In the genomic region with DNA sequence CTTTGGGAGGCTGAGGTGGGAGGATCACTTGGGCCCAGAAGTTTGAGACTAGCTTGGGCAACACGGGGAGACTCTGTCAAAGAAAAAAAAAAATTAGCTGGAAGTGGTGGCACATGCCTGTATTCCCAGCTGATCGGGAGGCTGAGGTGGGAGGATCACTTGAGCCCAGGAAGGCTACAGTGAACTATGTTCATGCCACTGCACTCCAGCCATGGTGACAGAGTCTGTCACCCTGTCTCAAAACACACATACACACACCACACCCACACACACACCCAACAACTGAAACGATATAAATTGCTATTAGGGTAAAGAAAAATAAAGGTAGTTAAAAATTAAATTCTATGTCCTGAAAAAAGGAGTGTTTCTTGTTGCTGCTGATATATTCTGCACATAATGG, we compare ENCODE assay signal across 33 cellular contexts. TPM values are rescaled to one million over a fixed set of nuclear protein-coding genes. Genes with fewer than 3 reads are reported as not detected.
DNase-seq lines count a peak whose midpoint lies in the region; ATAC-seq, FAIRE-seq and TF ChIP-seq lines count a peak whose summit lies in the region.
"Had no signal": no experiment of that assay in that cellular context is flagged by ENCODE, and none has a peak within 500 bp of the region (broad histone marks: within the 10 kb centered on the region; RNA-seq: fewer than 3 reads in every experiment).

No MANE protein-coding gene starts in this region.

- no peaks in the 10 kb centered on the region; a peak in 1 of 4 replicates for H3K36me3 ChIP-seq in GM12878 (ENCODE audit: control insufficient read depth in 2 of 2, insufficient read depth in 2 of 2, low read length in 1 of 2)
- peaks cover 5% of the 10 kb centered on the region for H3K36me3 ChIP-seq in neutrophil
- H3K36me3 ChIP-seq: ascending aorta, neural progenitor cell, vagina had no signal

- H3K27me3 Mint-ChIP-seq in activated CD4-positive, alpha-beta T cell treated with anti-CD3 and anti-CD28 coated beads for 36 hours: no peaks in the 10 kb centered on the region
- H3K27me3 Mint-ChIP-seq: activated naive CD4-positive, alpha-beta T cell treated with anti-CD3 and anti-CD28 coated beads, Interleukin-2, amount 50 U/mL, for 24 hours; IgD-negative memory B cell had no signal

- 64% methylated on average over 3 of the region's 3 CpGs for WGBS in GM12878 (ENCODE audit: insufficient coverage, insufficient replicate concordance, low lambda C conversion rate, missing lambda C conversion rate)

- peak overlapping the region; percentile 19 for H3K27ac Mint-ChIP-seq in activated CD4-positive, alpha-beta T cell treated with anti-CD3 and anti-CD28 coated beads for 36 hours
- H3K27ac Mint-ChIP-seq: endodermal cell, neural progenitor cell had no signal

- H3K27ac ChIP-seq in HL-60 (replicated peaks): peak overlapping the region; percentile 57
- H3K27ac ChIP-seq in GM12878 (ENCODE audit: control insufficient read depth, insufficient read depth): no peak overlapping the region
- peak overlapping the region; percentile 85 for H3K27ac ChIP-seq in neutrophil
- H3K27ac ChIP-seq: 22Rv1, foreskin keratinocyte, neural progenitor cell, testis, vagina had no signal

- H3K36me3 Mint-ChIP-seq in activated CD4-positive, alpha-beta T cell treated with anti-CD3 and anti-CD28 coated beads for 36 hours (ENCODE audit: low read depth): no peaks in the 10 kb centered on the region
- H3K36me3 Mint-ChIP-seq: activated naive CD4-positive, alpha-beta T cell treated with anti-CD3 and anti-CD28 coated beads, Interleukin-2, amount 50 U/mL, for 24 hours had no signal

- in situ Hi-C loops in GM12878 (cut with MboI): loop anchor here (10.0 kb wide), 1 partner anchor 242 kb away; no protein-coding TSS in a partner anchor

- H3K4me1 Mint-ChIP-seq in activated CD4-positive, alpha-beta T cell treated with anti-CD3 and anti-CD28 coated beads for 36 hours: peaks cover 60% of the 10 kb centered on the region

- FAIRE-seq in GM12878 (lab: Jason Lieb, UNC): no peak
- FAIRE-seq: GM12892, RCC 7860 had no signal

- CTCF ChIA-PET in activated CD4-positive, alpha-beta T cell treated with anti-CD3 and anti-CD28 coated beads for 36 hours (lab: Charles Lee): interaction anchor here (1.4 kb wide), 1 partner anchor 54 kb away, joined by 3 read pairs; no protein-coding TSS in a partner anchor
- CTCF ChIA-PET in GM12878 (lab: Yijun Ruan, JAX): interaction anchor here (1.6 kb wide), 1 partner anchor 40 kb away, joined by 5 read pairs; no protein-coding TSS in a partner anchor

- TSS peak; percentile 2 for BruUV-seq in GM12878 (replicated peaks; lab: Mats Ljungman, UMichigan)

- H3K4me1 ChIP-seq in GM12878 (ENCODE audit: control insufficient read depth, insufficient read depth, low read length): peaks cover 8% of the 10 kb centered on the region; the same call in 1 of the 2 replicates
- H3K4me1 ChIP-seq in neutrophil (ENCODE audit: control insufficient read depth in 1 of 2, insufficient read depth in 1 of 2, low read depth in 1 of 2, low read length in 1 of 2): peaks cover 74 to 88% of the 10 kb centered on the region in 2 experiments
- H3K4me1 ChIP-seq: testis had no signal

- no peaks in the 10 kb centered on the region for H3K9me3 Mint-ChIP-seq in activated CD4-positive, alpha-beta T cell treated with anti-CD3 and anti-CD28 coated beads for 36 hours (ENCODE audit: low read depth)
- H3K9me3 Mint-ChIP-seq: activated naive CD4-positive, alpha-beta T cell treated with anti-CD3 and anti-CD28 coated beads, Interleukin-2, amount 50 U/mL, for 24 hours; CD14-positive monocyte; endodermal cell; IgD-negative memory B cell had no signal

- no peak overlapping the region for H3K4me2 ChIP-seq in GM12878 (ENCODE audit: control insufficient read depth, insufficient read depth)
- H3K4me2 ChIP-seq: neural progenitor cell had no signal

- H4K20me1 ChIP-seq in GM12878 (ENCODE audit: control insufficient read depth, insufficient read depth): no peaks in the 10 kb centered on the region

- POLR2A ChIA-PET in activated CD4-positive, alpha-beta T cell treated with anti-CD3 and anti-CD28 coated beads for 36 hours (lab: Charles Lee): no interaction called here
- POLR2A ChIA-PET in GM12878 (lab: Charles Lee): no interaction called here

- TF ChIP-seq EP300 in GM12878 (IDR thresholded peaks at IDR 0.05; ENCODE audit: borderline replicate concordance in 1 of 2, control insufficient read depth in 1 of 2, low read depth in 2 of 2, low read length in 2 of 2): no peak

- H3K79me2 ChIP-seq in GM12878 (ENCODE audit: control insufficient read depth, insufficient read depth, low read length): peaks cover 97% of the 10 kb centered on the region

- no peak for TF ChIP-seq POLR2A in GM12878 (IDR thresholded peaks at IDR 0.05; ENCODE audit: low read depth, low read length)

- ATAC-seq in activated CD4-positive, alpha-beta T cell treated with anti-CD3 and anti-CD28 coated beads for 36 hours: no peak
- ATAC-seq in GM12878: no peak
- ATAC-seq: esophagus mucosa; foreskin keratinocyte; HCT116; sciatic nerve; stimulated activated naive CD8-positive, alpha-beta T cell treated with anti-CD3 and anti-CD28 coated beads, Interleukin-15, Interleukin-2, amounts not matched to agents 100 U/mL and 50 U/mL, for 24 hours had no signal

- H3K9me3 ChIP-seq in GM12878 (replicated peaks; ENCODE audit: control insufficient read depth, insufficient read depth, low read length): no peaks in the 10 kb centered on the region; the same call in 2 of the 3 replicates
- H3K9me3 ChIP-seq in neutrophil: no peaks in the 10 kb centered on the region
- H3K9me3 ChIP-seq: ascending aorta, testis, vagina had no signal

- intact Hi-C loops in activated CD4-positive, alpha-beta T cell treated with anti-CD3 and anti-CD28 coated beads for 36 hours (cut with DNase I, micrococcal nuclease): loop anchor here in 1 of 2 experiments (2.0 kb wide), 1 partner anchor 40 kb away; no protein-coding TSS in a partner anchor
- intact Hi-C loops in GM12878 (cut with micrococcal nuclease; ENCODE audit: unreplicated experiment): no loop called here

- no peak for TF ChIP-seq CTCF in HL-60 (IDR thresholded peaks at IDR 0.05; ENCODE audit: insufficient read depth, low read length)
- TF ChIP-seq CTCF in GM12878 (IDR thresholded peaks at IDR 0.05 in 2 of 3, conservative IDR thresholded peaks at IDR 0.05 in 1 of 3; ENCODE audit: control insufficient read depth in 2 of 3, extremely low read depth in 1 of 3, insufficient read depth in 1 of 3, low read depth in 3 of 3, low read length in 3 of 3): no peak
- TF ChIP-seq CTCF in neutrophil (IDR thresholded peaks at IDR 0.05): no peak

- H3K4me3 Mint-ChIP-seq in activated CD4-positive, alpha-beta T cell treated with anti-CD3 and anti-CD28 coated beads for 36 hours: no peak overlapping the region
- H3K4me3 Mint-ChIP-seq: CD14-positive monocyte, endodermal cell, neural progenitor cell had no signal

- H2AFZ ChIP-seq in GM12878 (ENCODE audit: control insufficient read depth, low read depth, low read length): no peak overlapping the region
- H2AFZ ChIP-seq: neural progenitor cell had no signal

- no peaks in the 10 kb centered on the region for H3K27me3 ChIP-seq in HL-60 (ENCODE audit: insufficient read depth, poor library complexity, severe bottlenecking)
- H3K27me3 ChIP-seq in GM12878 (replicated peaks in 1 of 2; ENCODE audit: control insufficient read depth in 2 of 2, insufficient read depth in 2 of 2, low read length in 1 of 2): no peaks in the 10 kb centered on the region
- H3K27me3 ChIP-seq in neutrophil: no peaks in the 10 kb centered on the region
- H3K27me3 ChIP-seq: ascending aorta, foreskin keratinocyte, neural progenitor cell, testis, vagina had no signal

- no peak for DNase-seq in activated CD4-positive, alpha-beta T cell treated with anti-CD3 and anti-CD28 coated beads for 36 hours
- DNase-seq in activated CD4-positive, alpha-beta T cell treated with anti-CD3 and anti-CD28 coated beads for 48 hours: no peak
- DNase-seq in HL-60 (ENCODE audit: low read depth in 1 of 2, low spot score in 1 of 2) (no peak), GM12878 (ENCODE audit: low read depth, low spot score) (no peak), A172 (ENCODE audit: low spot score) (no peak), NCI-H2171 treated with DMSO at 0.1 percent for 48 hours (lab: John Stamatoyannopoulos, UW) (no peak)
- DNase-seq in stimulated activated CD4-positive, alpha-beta T cell treated with anti-CD3 and anti-CD28 coated beads, Interleukin-1b, Interleukin-23, amount 100 ng/mL, for 48 hours: no peak
- DNase-seq: endodermal cell; foreskin keratinocyte; NCI-H1105; NCI-H2029; NCI-H2227 treated with DMSO at 0.1 percent for 48 hours; NCI-H69; posterior cingulate gyrus; SIG-M5; stimulated activated CD4-positive, alpha-beta T cell treated with anti-CD3 and anti-CD28 coated beads, Interleukin-15, amount 100 ng/mL, for 24 hours; stimulated activated naive CD8-positive, alpha-beta T cell treated with anti-CD3 and anti-CD28 coated beads, Interleukin-15, Interleukin-2, amounts not matched to agents 100 U/mL and 50 U/mL, for 24 hours; SW 1271; testis had no signal

- H3K4me3 ChIP-seq in HL-60 (replicated peaks; ENCODE audit: insufficient read depth, low read length) (no peak overlapping the region), GM12878 (no peak overlapping the region), neutrophil (ENCODE audit: low read depth in 1 of 2, low read length in 1 of 2) (no peak overlapping the region)
- H3K4me3 ChIP-seq: lung, neural progenitor cell, testis, vagina had no signal

- no peak overlapping the region for H3K9ac ChIP-seq in GM12878 (ENCODE audit: control insufficient read depth, insufficient read depth, low read length)
- H3K9ac ChIP-seq: neural progenitor cell had no signal

- no peak for TF ChIP-seq RAD21 in GM12878 (IDR thresholded peaks at IDR 0.05; ENCODE audit: insufficient read depth, low read depth, low read length)

- RAD21 ChIA-PET in GM12878 (lab: Charles Lee; ENCODE audit: unreplicated experiment): interaction anchor here (0.7 kb wide), 1 partner anchor 98 kb away, joined by 3 read pairs; no protein-coding TSS in a partner anchor

- SMC1A ChIA-PET in GM12878 (lab: Charles Lee; ENCODE audit: uncharacterized antibody, unreplicated experiment): interaction anchor here (0.5 to 2.4 kb wide), 4 partner anchors 11 to 154 kb away, joined by 3 to 6 read pairs (median 4); no protein-coding TSS in a partner anchor

RNA-seq across cellular contexts. Expression of a gene that starts 7.9 kb away (rescaled TPM):
- 100 to 1,000 TPM in 1 of 2 experiments, 10 to 100 TPM in 1; 72.2 to 134 TPM for total RNA-seq in activated CD4-positive, alpha-beta T cell treated with anti-CD3 and anti-CD28 coated beads for 36 hours
- 237 and 251 TPM in 2 replicates for total RNA-seq in GM12878 (2013; cell fraction: nucleolus; rRNA removed)
- 49.3 and 53.8 TPM in 2 replicates for total RNA-seq in GM12878 (2014; rRNA removed)
- total RNA-seq in GM12878 (2014; rRNA removed; fragmentation: Illumina TruSeq; extraction: Trizol): 126 and 134 TPM in 2 replicates
- total RNA-seq in GM12878 (2021): 53.5 and 54.8 TPM in 2 replicates
- polyA plus RNA-seq in GM12878 (2011; ENCODE audit: low read depth): 17.5 TPM
- polyA plus RNA-seq in GM12878 (2011; rRNA removed): 45.3 and 69.3 TPM in 2 replicates
- 15.2 and 15.8 TPM in 2 replicates for polyA plus RNA-seq in GM12878 (2011; cell fraction: cytosol; rRNA removed)
- 46.4 and 52.2 TPM in 2 replicates for polyA plus RNA-seq in GM12878 (2011; cell fraction: nucleus; rRNA removed)
- 27.5 and 38.1 TPM in 2 replicates for polyA plus RNA-seq in GM12878 (2012)
- polyA plus RNA-seq in GM12878 (2014; fragmentation: Illumina TruSeq; extraction: Trizol): 117 and 145 TPM in 2 replicates
- polyA plus RNA-seq in GM12878 (2014; fragmentation: Nextera tagmentation; extraction: Ambion mirVana): 10 to 100 TPM; 22.8 to 31.6 TPM
- 23.3 and 25.6 TPM in 2 replicates for polyA plus RNA-seq in GM12878 (2014; rRNA removed)
- 10 to 100 TPM; 61.8 to 70.5 TPM for polyA plus RNA-seq in GM12878 (2016; fragmentation: Nextera tagmentation; extraction: Ambion mirVana)
- polyA minus RNA-seq in GM12878 (2011; rRNA and poly(A)+ RNA removed): 50.4 and 79.0 TPM in 2 replicates
- 34.3 and 42.2 TPM in 2 replicates for polyA minus RNA-seq in GM12878 (2011; cell fraction: cytosol; rRNA and poly(A)+ RNA removed)
- polyA minus RNA-seq in GM12878 (2011; cell fraction: nucleus; rRNA and poly(A)+ RNA removed): 84.9 and 148 TPM in 2 replicates
- 59.9 and 65.0 TPM in 2 replicates for total RNA-seq in A172 (2014; rRNA removed; shearing (Covaris generic))
